ENCODE assay signal across 1 cellular context in the genomic region with DNA sequence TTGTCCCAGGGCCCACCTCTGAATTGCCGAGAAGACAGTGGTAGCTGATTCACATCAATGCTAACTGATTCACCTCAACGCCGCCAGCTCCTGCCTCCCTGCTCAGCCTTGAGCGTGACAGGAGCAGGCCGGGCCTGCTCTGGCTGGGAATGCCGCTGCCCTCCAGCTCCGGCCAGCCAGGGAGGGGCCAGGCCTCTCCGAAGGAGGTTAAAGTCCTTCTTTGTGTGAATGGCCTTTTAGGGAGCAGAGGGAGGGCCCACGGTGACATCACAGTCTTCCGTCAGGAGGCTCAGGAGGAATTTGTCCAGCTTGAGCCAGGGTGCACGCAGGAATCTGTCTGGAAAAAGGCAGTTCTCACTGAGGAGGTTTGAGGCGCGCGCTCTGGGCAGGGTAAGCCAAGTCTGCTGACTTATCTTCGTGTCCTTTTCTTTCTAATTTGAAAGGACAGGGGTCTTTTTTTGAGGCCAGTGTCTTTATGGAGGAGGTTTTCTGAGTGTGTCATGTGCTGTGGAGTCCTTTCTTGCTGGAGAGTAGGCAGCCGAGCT.
TF ChIP-seq lines count a peak whose summit lies in the region.

No MANE protein-coding gene starts in this region.

TF ChIP-seq in H1, 55 proteins besides CTCF, POLR2A, EP300 and RAD21 (continued from another document):
- TF ChIP-seq TAF1 (IDR thresholded peaks at IDR 0.05; ENCODE audit: low read depth, low read length) = no peak; the same call in 1 of the 2 replicates
- no peak for TF ChIP-seq JUND (IDR thresholded peaks at IDR 0.05; ENCODE audit: low read length)
- TF ChIP-seq TCF12 (IDR thresholded peaks at IDR 0.05; ENCODE audit: low read depth, low read length) = no peak
- TF ChIP-seq SRF (IDR thresholded peaks at IDR 0.05; ENCODE audit: low read depth, low read length) = peak; percentile 28; the same call in 1 of the 2 replicates
- TF ChIP-seq PHF8 (conservative IDR thresholded peaks at IDR 0.05; ENCODE audit: low read depth, low read length) = no peak
- no peak for TF ChIP-seq RNF2 (IDR thresholded peaks at IDR 0.05; ENCODE audit: borderline replicate concordance, low read depth, low read length, missing control alignments, poor library complexity, severe bottlenecking)
- no peak for TF ChIP-seq ZNF274 (IDR thresholded peaks at IDR 0.05; ENCODE audit: borderline replicate concordance, extremely low read depth, low read length)
- TF ChIP-seq EZH2 (IDR thresholded peaks at IDR 0.05; ENCODE audit: low read depth, low read length, severe bottlenecking) = no peak
- TF ChIP-seq, protein P1, sequence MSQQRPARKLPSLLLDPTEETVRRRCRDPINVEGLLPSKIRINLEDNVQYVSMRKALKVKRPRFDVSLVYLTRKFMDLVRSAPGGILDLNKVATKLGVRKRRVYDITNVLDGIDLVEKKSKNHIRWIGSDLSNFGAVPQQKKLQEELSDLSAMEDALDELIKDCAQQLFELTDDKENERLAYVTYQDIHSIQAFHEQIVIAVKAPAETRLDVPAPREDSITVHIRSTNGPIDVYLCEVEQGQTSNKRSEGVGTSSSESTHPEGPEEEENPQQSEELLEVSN (IDR thresholded peaks at IDR 0.05) = no peak
- no peak for TF ChIP-seq RFX5 (IDR thresholded peaks at IDR 0.05; ENCODE audit: borderline replicate concordance, low read depth, low read length)
- no peak for TF ChIP-seq CHD2 (IDR thresholded peaks at IDR 0.05; ENCODE audit: low read length)
- TF ChIP-seq BRCA1 (IDR thresholded peaks at IDR 0.05; ENCODE audit: low read depth, low read length) = no peak
- no peak for TF ChIP-seq SUZ12 (IDR thresholded peaks at IDR 0.05; ENCODE audit: low read length)
- no peak for TF ChIP-seq SIRT6 (IDR thresholded peaks at IDR 0.05; ENCODE audit: low read length)
- peak; percentile 75 for TF ChIP-seq CREB1 (IDR thresholded peaks at IDR 0.05)
- no peak for TF ChIP-seq KDM1A (IDR thresholded peaks at IDR 0.05; ENCODE audit: borderline replicate concordance, low read length)
- TF ChIP-seq, protein P2, sequence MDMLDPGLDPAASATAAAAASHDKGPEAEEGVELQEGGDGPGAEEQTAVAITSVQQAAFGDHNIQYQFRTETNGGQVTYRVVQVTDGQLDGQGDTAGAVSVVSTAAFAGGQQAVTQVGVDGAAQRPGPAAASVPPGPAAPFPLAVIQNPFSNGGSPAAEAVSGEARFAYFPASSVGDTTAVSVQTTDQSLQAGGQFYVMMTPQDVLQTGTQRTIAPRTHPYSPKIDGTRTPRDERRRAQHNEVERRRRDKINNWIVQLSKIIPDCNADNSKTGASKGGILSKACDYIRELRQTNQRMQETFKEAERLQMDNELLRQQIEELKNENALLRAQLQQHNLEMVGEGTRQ (IDR thresholded peaks at IDR 0.05; ENCODE audit: low read length) = no peak
- no peak for TF ChIP-seq GTF2F1 (IDR thresholded peaks at IDR 0.05; ENCODE audit: borderline replicate concordance, low read depth, low read length)
- TF ChIP-seq, protein P3, sequence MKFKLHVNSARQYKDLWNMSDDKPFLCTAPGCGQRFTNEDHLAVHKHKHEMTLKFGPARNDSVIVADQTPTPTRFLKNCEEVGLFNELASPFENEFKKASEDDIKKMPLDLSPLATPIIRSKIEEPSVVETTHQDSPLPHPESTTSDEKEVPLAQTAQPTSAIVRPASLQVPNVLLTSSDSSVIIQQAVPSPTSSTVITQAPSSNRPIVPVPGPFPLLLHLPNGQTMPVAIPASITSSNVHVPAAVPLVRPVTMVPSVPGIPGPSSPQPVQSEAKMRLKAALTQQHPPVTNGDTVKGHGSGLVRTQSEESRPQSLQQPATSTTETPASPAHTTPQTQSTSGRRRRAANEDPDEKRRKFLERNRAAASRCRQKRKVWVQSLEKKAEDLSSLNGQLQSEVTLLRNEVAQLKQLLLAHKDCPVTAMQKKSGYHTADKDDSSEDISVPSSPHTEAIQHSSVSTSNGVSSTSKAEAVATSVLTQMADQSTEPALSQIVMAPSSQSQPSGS (IDR thresholded peaks at IDR 0.05; ENCODE audit: low read length) = no peak
- no peak for TF ChIP-seq NANOG (IDR thresholded peaks at IDR 0.05; ENCODE audit: insufficient read depth, low read depth, low read length, poor library complexity, severe bottlenecking)
- TF ChIP-seq JUN (IDR thresholded peaks at IDR 0.05; ENCODE audit: low read depth, low read length) = 0 out of 2 replicates have a peak, but pooled peaks have one; percentile 24
- no peak for TF ChIP-seq SIN3A (conservative IDR thresholded peaks at IDR 0.05 in 1 of 2, IDR thresholded peaks at IDR 0.05 in 1 of 2; ENCODE audit: low read depth in 1 of 2, low read length in 2 of 2)
- TF ChIP-seq CHD1 (IDR thresholded peaks at IDR 0.05; ENCODE audit: low read depth, low read length) = no peak
- no peak for TF ChIP-seq KDM4A (IDR thresholded peaks at IDR 0.05; ENCODE audit: low read depth, low read length, severe bottlenecking)
- TF ChIP-seq ASH2L (IDR thresholded peaks at IDR 0.05; ENCODE audit: low read length) = peak; percentile 37
- TF ChIP-seq CTBP2 (IDR thresholded peaks at IDR 0.05; ENCODE audit: borderline replicate concordance, insufficient read depth, insufficient read length, low read length) = no peak
- no peak for TF ChIP-seq KDM5A (IDR thresholded peaks at IDR 0.05; ENCODE audit: low read length)
- TF ChIP-seq POLR2AphosphoS5 (IDR thresholded peaks at IDR 0.05; ENCODE audit: low read depth, low read length) = no peak
- TF ChIP-seq, protein P4, sequence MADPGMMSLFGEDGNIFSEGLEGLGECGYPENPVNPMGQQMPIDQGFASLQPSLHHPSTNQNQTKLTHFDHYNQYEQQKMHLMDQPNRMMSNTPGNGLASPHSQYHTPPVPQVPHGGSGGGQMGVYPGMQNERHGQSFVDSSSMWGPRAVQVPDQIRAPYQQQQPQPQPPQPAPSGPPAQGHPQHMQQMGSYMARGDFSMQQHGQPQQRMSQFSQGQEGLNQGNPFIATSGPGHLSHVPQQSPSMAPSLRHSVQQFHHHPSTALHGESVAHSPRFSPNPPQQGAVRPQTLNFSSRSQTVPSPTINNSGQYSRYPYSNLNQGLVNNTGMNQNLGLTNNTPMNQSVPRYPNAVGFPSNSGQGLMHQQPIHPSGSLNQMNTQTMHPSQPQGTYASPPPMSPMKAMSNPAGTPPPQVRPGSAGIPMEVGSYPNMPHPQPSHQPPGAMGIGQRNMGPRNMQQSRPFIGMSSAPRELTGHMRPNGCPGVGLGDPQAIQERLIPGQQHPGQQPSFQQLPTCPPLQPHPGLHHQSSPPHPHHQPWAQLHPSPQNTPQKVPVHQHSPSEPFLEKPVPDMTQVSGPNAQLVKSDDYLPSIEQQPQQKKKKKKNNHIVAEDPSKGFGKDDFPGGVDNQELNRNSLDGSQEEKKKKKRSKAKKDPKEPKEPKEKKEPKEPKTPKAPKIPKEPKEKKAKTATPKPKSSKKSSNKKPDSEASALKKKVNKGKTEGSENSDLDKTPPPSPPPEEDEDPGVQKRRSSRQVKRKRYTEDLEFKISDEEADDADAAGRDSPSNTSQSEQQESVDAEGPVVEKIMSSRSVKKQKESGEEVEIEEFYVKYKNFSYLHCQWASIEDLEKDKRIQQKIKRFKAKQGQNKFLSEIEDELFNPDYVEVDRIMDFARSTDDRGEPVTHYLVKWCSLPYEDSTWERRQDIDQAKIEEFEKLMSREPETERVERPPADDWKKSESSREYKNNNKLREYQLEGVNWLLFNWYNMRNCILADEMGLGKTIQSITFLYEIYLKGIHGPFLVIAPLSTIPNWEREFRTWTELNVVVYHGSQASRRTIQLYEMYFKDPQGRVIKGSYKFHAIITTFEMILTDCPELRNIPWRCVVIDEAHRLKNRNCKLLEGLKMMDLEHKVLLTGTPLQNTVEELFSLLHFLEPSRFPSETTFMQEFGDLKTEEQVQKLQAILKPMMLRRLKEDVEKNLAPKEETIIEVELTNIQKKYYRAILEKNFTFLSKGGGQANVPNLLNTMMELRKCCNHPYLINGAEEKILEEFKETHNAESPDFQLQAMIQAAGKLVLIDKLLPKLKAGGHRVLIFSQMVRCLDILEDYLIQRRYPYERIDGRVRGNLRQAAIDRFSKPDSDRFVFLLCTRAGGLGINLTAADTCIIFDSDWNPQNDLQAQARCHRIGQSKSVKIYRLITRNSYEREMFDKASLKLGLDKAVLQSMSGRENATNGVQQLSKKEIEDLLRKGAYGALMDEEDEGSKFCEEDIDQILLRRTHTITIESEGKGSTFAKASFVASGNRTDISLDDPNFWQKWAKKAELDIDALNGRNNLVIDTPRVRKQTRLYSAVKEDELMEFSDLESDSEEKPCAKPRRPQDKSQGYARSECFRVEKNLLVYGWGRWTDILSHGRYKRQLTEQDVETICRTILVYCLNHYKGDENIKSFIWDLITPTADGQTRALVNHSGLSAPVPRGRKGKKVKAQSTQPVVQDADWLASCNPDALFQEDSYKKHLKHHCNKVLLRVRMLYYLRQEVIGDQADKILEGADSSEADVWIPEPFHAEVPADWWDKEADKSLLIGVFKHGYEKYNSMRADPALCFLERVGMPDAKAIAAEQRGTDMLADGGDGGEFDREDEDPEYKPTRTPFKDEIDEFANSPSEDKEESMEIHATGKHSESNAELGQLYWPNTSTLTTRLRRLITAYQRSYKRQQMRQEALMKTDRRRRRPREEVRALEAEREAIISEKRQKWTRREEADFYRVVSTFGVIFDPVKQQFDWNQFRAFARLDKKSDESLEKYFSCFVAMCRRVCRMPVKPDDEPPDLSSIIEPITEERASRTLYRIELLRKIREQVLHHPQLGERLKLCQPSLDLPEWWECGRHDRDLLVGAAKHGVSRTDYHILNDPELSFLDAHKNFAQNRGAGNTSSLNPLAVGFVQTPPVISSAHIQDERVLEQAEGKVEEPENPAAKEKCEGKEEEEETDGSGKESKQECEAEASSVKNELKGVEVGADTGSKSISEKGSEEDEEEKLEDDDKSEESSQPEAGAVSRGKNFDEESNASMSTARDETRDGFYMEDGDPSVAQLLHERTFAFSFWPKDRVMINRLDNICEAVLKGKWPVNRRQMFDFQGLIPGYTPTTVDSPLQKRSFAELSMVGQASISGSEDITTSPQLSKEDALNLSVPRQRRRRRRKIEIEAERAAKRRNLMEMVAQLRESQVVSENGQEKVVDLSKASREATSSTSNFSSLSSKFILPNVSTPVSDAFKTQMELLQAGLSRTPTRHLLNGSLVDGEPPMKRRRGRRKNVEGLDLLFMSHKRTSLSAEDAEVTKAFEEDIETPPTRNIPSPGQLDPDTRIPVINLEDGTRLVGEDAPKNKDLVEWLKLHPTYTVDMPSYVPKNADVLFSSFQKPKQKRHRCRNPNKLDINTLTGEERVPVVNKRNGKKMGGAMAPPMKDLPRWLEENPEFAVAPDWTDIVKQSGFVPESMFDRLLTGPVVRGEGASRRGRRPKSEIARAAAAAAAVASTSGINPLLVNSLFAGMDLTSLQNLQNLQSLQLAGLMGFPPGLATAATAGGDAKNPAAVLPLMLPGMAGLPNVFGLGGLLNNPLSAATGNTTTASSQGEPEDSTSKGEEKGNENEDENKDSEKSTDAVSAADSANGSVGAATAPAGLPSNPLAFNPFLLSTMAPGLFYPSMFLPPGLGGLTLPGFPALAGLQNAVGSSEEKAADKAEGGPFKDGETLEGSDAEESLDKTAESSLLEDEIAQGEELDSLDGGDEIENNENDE (IDR thresholded peaks at IDR 0.05; ENCODE audit: insufficient replicate concordance, low read length) = no peak
- no peak for TF ChIP-seq HDAC2 (IDR thresholded peaks at IDR 0.05; ENCODE audit: borderline replicate concordance in 1 of 2, low read depth in 2 of 2, low read length in 2 of 2)
